19 cellular contexts compared by ENCODE assay signal in the genomic region with DNA sequence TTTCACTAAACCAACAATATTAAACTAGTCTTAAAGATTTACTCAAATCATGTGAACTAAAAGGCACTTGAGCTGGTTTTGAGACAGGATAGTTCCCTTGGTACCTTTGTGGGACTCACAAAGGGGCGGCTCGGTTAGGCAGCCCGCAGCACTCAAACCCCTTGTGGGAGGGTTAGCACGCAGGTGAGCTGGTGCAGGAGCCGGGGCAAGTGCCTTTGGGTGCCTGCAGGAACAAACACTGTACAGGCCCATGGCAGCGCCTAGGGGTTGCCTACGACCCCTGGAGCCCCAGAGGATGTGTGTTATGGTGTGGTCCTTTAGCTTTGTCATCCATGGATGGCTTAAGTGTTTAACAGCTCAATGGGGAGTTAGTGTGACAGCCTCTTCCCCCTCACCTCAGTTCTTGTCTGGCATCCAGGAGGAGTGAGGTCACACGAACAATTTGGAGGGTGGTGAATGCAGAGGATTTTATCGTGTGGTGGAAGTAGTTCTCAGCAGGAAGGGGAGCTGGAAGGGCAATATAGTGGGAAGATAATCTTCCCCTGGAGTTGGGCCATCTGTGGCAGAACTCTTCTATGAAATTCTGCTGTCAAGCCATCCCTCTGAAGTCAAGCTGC.
"Had no signal": no experiment of that assay in that cellular context is flagged by ENCODE, and none has a peak within 500 bp of the region (broad histone marks: within the 10 kb centered on the region; RNA-seq: fewer than 3 reads in every experiment).

No MANE protein-coding gene starts in this region.

- H3K4me3 Mint-ChIP-seq: activated CD8-positive, alpha-beta memory T cell treated with anti-CD3 and anti-CD28 coated beads, Interleukin-2, amount 10 ng/mL, durations not matched to agents 7 days and 5 days; activated naive CD4-positive, alpha-beta T cell treated with anti-CD3 and anti-CD28 coated beads, Interleukin-2, amount 50 U/mL, for 24 hours; activated T-cell treated with anti-CD3 and anti-CD28 coated beads, Interleukin-2, amount 50 U/mL, for 24 hours; effector memory CD8-positive, alpha-beta T cell; natural killer cell treated with Interleukin-12 subunit alpha and Interleukin-12 subunit beta and Interleukin-15 and Interleukin-18, amount 100 ng/mL, for 72 hours; stimulated activated naive CD8-positive, alpha-beta T cell treated with anti-CD3 and anti-CD28 coated beads, Interleukin-15, amount 100 ng/mL, for 72 hours had no signal

- H3K9me3 ChIP-seq: body of pancreas, gastrocnemius medialis, psoas muscle, testis had no signal

- H3K4me1 Mint-ChIP-seq: activated CD8-positive, alpha-beta memory T cell treated with anti-CD3 and anti-CD28 coated beads, Interleukin-2, amount 10 ng/mL, durations not matched to agents 7 days and 5 days; activated naive CD4-positive, alpha-beta T cell treated with anti-CD3 and anti-CD28 coated beads, Interleukin-2, amount 50 U/mL, for 24 hours; stimulated activated naive CD8-positive, alpha-beta T cell treated with anti-CD3 and anti-CD28 coated beads, Interleukin-15, amount 100 ng/mL, for 72 hours had no signal

- H3K27me3 ChIP-seq: body of pancreas, gastrocnemius medialis, testis had no signal

- H3K9me3 Mint-ChIP-seq: activated naive CD4-positive, alpha-beta T cell treated with anti-CD3 and anti-CD28 coated beads, Interleukin-2, amount 50 U/mL, for 24 hours; activated T-cell treated with anti-CD3 and anti-CD28 coated beads, Interleukin-2, amount 50 U/mL, for 24 hours; natural killer cell treated with Interleukin-12 subunit alpha and Interleukin-12 subunit beta and Interleukin-15 and Interleukin-18, amount 100 ng/mL, for 72 hours; stimulated activated naive CD8-positive, alpha-beta T cell treated with anti-CD3 and anti-CD28 coated beads, Interleukin-15, amount 100 ng/mL, for 72 hours had no signal

- H3K36me3 Mint-ChIP-seq: activated CD8-positive, alpha-beta memory T cell treated with anti-CD3 and anti-CD28 coated beads, Interleukin-2, amount 10 ng/mL, durations not matched to agents 7 days and 5 days; activated naive CD4-positive, alpha-beta T cell treated with anti-CD3 and anti-CD28 coated beads, Interleukin-2, amount 50 U/mL, for 24 hours; natural killer cell treated with Interleukin-12 subunit alpha and Interleukin-12 subunit beta and Interleukin-15 and Interleukin-18, amount 100 ng/mL, for 72 hours had no signal

- H3K4me1 ChIP-seq: testis had no signal

- H3K4me3 ChIP-seq: body of pancreas, gastrocnemius medialis, psoas muscle, testis had no signal

- DNase-seq: activated CD4-positive, alpha-beta T cell treated with anti-CD3 and anti-CD28 coated beads, Interleukin-2, amount 50 U/mL, for 48 hours; activated CD4-positive, CD25-positive, alpha-beta regulatory T cell treated with anti-CD3 and anti-CD28 coated beads, Interleukin-2, amount 50 U/mL, for 72 hours; activated CD8-positive, alpha-beta memory T cell treated with anti-CD3 and anti-CD28 coated beads, Interleukin-2, amount 10 ng/mL, durations not matched to agents 7 days and 5 days; activated effector memory CD4-positive, alpha-beta T cell treated with Interleukin-2 at 50 U/mL for 16 hours; activated T-cell treated with anti-CD3 and anti-CD28 coated beads, Interleukin-2, amount 50 U/mL, for 24 hours; body of pancreas; effector memory CD8-positive, alpha-beta T cell; gastrocnemius medialis; hippocampal formation; kidney glomerular epithelial cell; psoas muscle; stimulated activated CD4-positive, alpha-beta T cell treated with anti-CD3 and anti-CD28 coated beads, Interleukin-4, amount 100 ng/mL, for 1 hour; stimulated activated CD8-positive, alpha-beta memory T cell treated with anti-CD3 and anti-CD28 coated beads, Interleukin-4, amount 100 ng/mL, for 48 hours; stimulated activated naive CD8-positive, alpha-beta T cell treated with anti-CD3 and anti-CD28 coated beads, Interleukin-15, amount 100 ng/mL, for 72 hours; T-helper 2 cell; testis had no signal

- H3K27me3 Mint-ChIP-seq: effector memory CD8-positive, alpha-beta T cell; natural killer cell treated with Interleukin-12 subunit alpha and Interleukin-12 subunit beta and Interleukin-15 and Interleukin-18, amount 100 ng/mL, for 72 hours had no signal

- H3K36me3 ChIP-seq: gastrocnemius medialis had no signal

- H3K27ac Mint-ChIP-seq: activated CD8-positive, alpha-beta memory T cell treated with anti-CD3 and anti-CD28 coated beads, Interleukin-2, amount 10 ng/mL, durations not matched to agents 7 days and 5 days; activated naive CD4-positive, alpha-beta T cell treated with anti-CD3 and anti-CD28 coated beads, Interleukin-2, amount 50 U/mL, for 24 hours; activated T-cell treated with anti-CD3 and anti-CD28 coated beads, Interleukin-2, amount 50 U/mL, for 24 hours; effector memory CD8-positive, alpha-beta T cell; natural killer cell treated with Interleukin-12 subunit alpha and Interleukin-12 subunit beta and Interleukin-15 and Interleukin-18, amount 100 ng/mL, for 72 hours had no signal

- ATAC-seq: activated CD8-positive, alpha-beta memory T cell treated with anti-CD3 and anti-CD28 coated beads, Interleukin-2, amount 10 ng/mL, durations not matched to agents 7 days and 5 days; body of pancreas; effector memory CD8-positive, alpha-beta T cell; gastrocnemius medialis; natural killer cell treated with Interleukin-12 subunit alpha and Interleukin-12 subunit beta and Interleukin-15 and Interleukin-18, amount 100 ng/mL, for 72 hours; stimulated activated naive CD8-positive, alpha-beta T cell treated with anti-CD3 and anti-CD28 coated beads, Interleukin-15, amount 100 ng/mL, for 72 hours had no signal

- H3K27ac ChIP-seq: body of pancreas, epithelial cell of prostate, gastrocnemius medialis, psoas muscle, testis had no signal
